8 cellular contexts compared by ENCODE assay signal in the genomic region with DNA sequence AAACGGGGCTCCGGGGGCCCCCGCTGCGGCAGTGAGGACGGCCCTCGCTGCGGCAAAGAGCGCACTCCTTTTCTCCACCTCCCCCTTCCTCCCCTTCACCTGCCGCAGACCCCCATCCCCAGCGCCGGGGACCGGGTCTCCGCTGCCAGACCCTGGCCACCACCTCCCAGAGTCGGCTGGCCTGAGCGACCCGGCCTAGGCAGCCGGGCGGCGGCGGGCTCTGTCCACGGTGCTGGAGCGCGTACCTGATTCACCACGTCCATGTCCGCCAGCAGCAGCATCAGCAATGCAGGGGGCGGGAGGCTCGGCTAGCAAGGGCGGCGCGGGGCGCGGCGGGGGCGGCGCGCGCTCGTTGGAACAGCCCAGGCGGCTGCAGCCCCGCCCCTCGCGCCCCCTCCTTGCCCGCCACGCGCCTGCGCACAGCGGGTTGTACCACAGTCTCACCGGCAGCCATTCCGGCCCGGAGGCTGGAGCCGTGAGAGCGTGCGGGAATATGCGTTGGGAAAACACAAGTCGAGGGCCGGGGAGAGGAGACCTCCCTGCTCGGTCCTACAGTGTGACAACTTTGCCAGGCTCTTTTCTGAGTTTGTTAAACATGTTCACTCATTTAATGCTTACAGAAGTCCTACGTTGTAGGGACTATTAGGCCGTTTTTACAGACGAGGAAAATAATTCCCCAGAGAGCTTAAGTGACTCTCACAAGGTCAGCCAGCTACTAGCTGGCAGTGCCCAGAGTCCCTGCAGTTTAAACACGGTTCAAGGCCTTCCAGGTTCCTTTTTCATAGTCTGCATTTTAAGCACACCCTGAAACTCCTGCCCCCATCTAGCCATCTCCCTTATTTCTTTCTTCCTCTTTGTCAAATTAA. TPM values are rescaled to one million over a fixed set of nuclear protein-coding genes. Genes with fewer than 3 reads are reported as not detected.
A peak's percentile ranks its signal among the peaks of the same experiment; 100 is the strongest.
DNase-seq lines count a peak whose midpoint lies in the region; ATAC-seq, FAIRE-seq and TF ChIP-seq lines count a peak whose summit lies in the region.

A gene (minus strand): TSS at position 288 of the 866 bp plus-strand sequence. CDS start 7 bp downstream, at position 281.

- TF ChIP-seq CTCF in endothelial cell of umbilical vein (IDR thresholded peaks at IDR 0.05; ENCODE audit: extremely low read depth in 1 of 2, insufficient read depth in 1 of 2, low read depth in 1 of 2, low read length in 2 of 2), result no peak

- DNase-seq in COR-L47 (lab: John Stamatoyannopoulos, UW), result peak; percentile 69
- DNase-seq in HS-27A (ENCODE audit: low read depth), result peak; percentile 26
- peak; percentile 75 for DNase-seq in NT2/D1 (ENCODE audit: low read depth, low spot score)
- DNase-seq in activated CD8-positive, alpha-beta memory T cell treated with anti-CD3 and anti-CD28 coated beads, Interleukin-2, amount 50 U/mL, for 48 hours, result peak; percentile 94
- DNase-seq in endothelial cell of umbilical vein (ENCODE audit: low read depth, low spot score), result peak; percentile 84
- peak; percentile 91 for DNase-seq in mucosa of gallbladder (ENCODE audit: low spot score)
- DNase-seq in stimulated activated CD8-positive, alpha-beta memory T cell treated with anti-CD3 and anti-CD28 coated beads, Interleukin-4, amount 100 ng/mL, for 1 hour (ENCODE audit: low read depth in 2 of 2, low spot score in 1 of 2), result peak; percentile 66 to 76

- H3K36me3 ChIP-seq in NT2/D1 (ENCODE audit: insufficient read depth, insufficient read length, low read length) (no peaks in the 10 kb centered on the region), endothelial cell of umbilical vein (ENCODE audit: control insufficient read depth in 2 of 2, extremely low read depth in 1 of 2, insufficient read depth in 2 of 2, low read length in 2 of 2) (no peaks in the 10 kb centered on the region)

- no peaks in the 10 kb centered on the region for H3K9me1 ChIP-seq in endothelial cell of umbilical vein (replicated peaks; ENCODE audit: control insufficient read depth, extremely low read depth, insufficient read depth, low read length)

- dilution Hi-C loops in endothelial cell of umbilical vein (cut with MboI; ENCODE audit: extremely low pct_ligation_motif_present, low sequenced_read_pairs), result no loop called here

- no peaks in the 10 kb centered on the region for H3K79me2 ChIP-seq in endothelial cell of umbilical vein (ENCODE audit: control insufficient read depth, insufficient read depth, low read length)

- no peaks in the 10 kb centered on the region for H4K20me1 ChIP-seq in endothelial cell of umbilical vein (replicated peaks; ENCODE audit: control insufficient read depth, extremely low read depth, insufficient read depth, low read length)

- H3K4me1 ChIP-seq in NT2/D1 (ENCODE audit: insufficient read depth, insufficient read length), result peaks cover 23% of the 10 kb centered on the region
- peaks cover 3% of the 10 kb centered on the region for H3K4me1 ChIP-seq in endothelial cell of umbilical vein (ENCODE audit: control insufficient read depth, extremely low read depth, insufficient read depth, low read length)

- H3K27me3 ChIP-seq in NT2/D1 (ENCODE audit: insufficient read depth, insufficient read length) (peaks cover 22% of the 10 kb centered on the region), endothelial cell of umbilical vein (ENCODE audit: control insufficient read depth in 2 of 2, insufficient read depth in 2 of 2, low read length in 2 of 2) (peaks cover 0 to 2% of the 10 kb centered on the region in 2 experiments)

- peak within 1 kb of the TSS; percentile 15 for H3K4me3 ChIP-seq in NT2/D1 (ENCODE audit: insufficient read length, low read depth)
- H3K4me3 ChIP-seq in endothelial cell of umbilical vein (replicated peaks in 1 of 3; ENCODE audit: insufficient read depth in 1 of 3, low read depth in 1 of 3, low read length in 3 of 3), result peak within 1 kb of the TSS in 1 of 3 experiments; percentile 36

- H3K9ac ChIP-seq in NT2/D1 (ENCODE audit: insufficient read length, low read depth), result peak within 1 kb of the TSS; percentile 75
- H3K9ac ChIP-seq in endothelial cell of umbilical vein (replicated peaks; ENCODE audit: extremely low read depth, insufficient read depth, low read length), result no peak within 1 kb of the TSS

- POLR2A ChIA-PET in endothelial cell of umbilical vein (lab: Charles Lee), result no interaction called here

- CTCF ChIA-PET in endothelial cell of umbilical vein (lab: Charles Lee), result no interaction called here

- H3K9me3 ChIP-seq in NT2/D1 (ENCODE audit: insufficient read depth, low read length) (no peaks in the 10 kb centered on the region), endothelial cell of umbilical vein (replicated peaks; ENCODE audit: control insufficient read depth, insufficient read depth, low read length) (no peaks in the 10 kb centered on the region)

- H3K4me2 ChIP-seq in endothelial cell of umbilical vein (ENCODE audit: insufficient read depth, low read length), result peak within 1 kb of the TSS; percentile 81

- peak within 1 kb of the TSS; percentile 66 for H2AFZ ChIP-seq in endothelial cell of umbilical vein (ENCODE audit: low read depth, low read length)

- peak; percentile 81 for ATAC-seq in GM19467 (IDR thresholded peaks at IDR 0.05; ENCODE audit: unreplicated experiment)

- TSS peak; percentile 33 for BruUV-seq in endothelial cell of umbilical vein (replicated peaks; lab: Mats Ljungman, UMichigan)

- peak; percentile 98 for FAIRE-seq in endothelial cell of umbilical vein (lab: Jason Lieb, UNC)

- intact Hi-C loops in endothelial cell of umbilical vein (cut with micrococcal nuclease), result loop anchor here (1.0 to 5.0 kb wide), 3 partner anchors 9 to 722 kb away; a partner anchor contains a TSS

- peak; percentile 85 for TF ChIP-seq POLR2A in endothelial cell of umbilical vein (IDR thresholded peaks at IDR 0.05; ENCODE audit: low read depth, low read length)

- H3K27ac ChIP-seq in endothelial cell of umbilical vein (ENCODE audit: insufficient read depth, low read depth, low read length), result no peak within 1 kb of the TSS

TF ChIP-seq in endothelial cell of umbilical vein, 7 proteins besides CTCF, POLR2A, EP300 and RAD21:
- TF ChIP-seq JUN (IDR thresholded peaks at IDR 0.05; ENCODE audit: borderline replicate concordance, insufficient read depth, insufficient read length, low read depth), result no peak
- peak; percentile 72 for TF ChIP-seq POLR2AphosphoS5 (IDR thresholded peaks at IDR 0.05; ENCODE audit: insufficient read depth, low read depth, low read length)

RNA-seq across cellular contexts. Expression of the gene that starts here (rescaled TPM):
- 0.46 and 0.77 TPM in 2 replicates for total RNA-seq in endothelial cell of umbilical vein
- polyA plus RNA-seq in endothelial cell of umbilical vein, result 0.11 and 0.21 TPM in 2 replicates
- 0.14 and 0.17 TPM in 2 replicates for polyA plus RNA-seq in endothelial cell of umbilical vein (2011; cell fraction: cytosol; rRNA removed)
- polyA plus RNA-seq in endothelial cell of umbilical vein (2011; cell fraction: nucleus; rRNA removed), result 0.15 and 0.16 TPM in 2 replicates
- 0.11 and 0.15 TPM in 2 replicates for polyA plus RNA-seq in endothelial cell of umbilical vein (2012)
- polyA minus RNA-seq in endothelial cell of umbilical vein, result 0.32 TPM in 1 of 2 replicates, not detected in the other
- polyA minus RNA-seq in endothelial cell of umbilical vein (2011; cell fraction: cytosol; rRNA and poly(A)+ RNA removed), result 0.72 TPM
- polyA minus RNA-seq in endothelial cell of umbilical vein (2011; cell fraction: nucleus; rRNA and poly(A)+ RNA removed), result 0.19 TPM in 1 of 2 replicates, not detected in the other
- 1.9 TPM for total RNA-seq in mucosa of gallbladder

Comparison
In these comparisons a context has a peak if more than half of its experiments do, and no peak if none do; other contexts are left out.
1. Peak in DNase-seq and H3K4me2 ChIP-seq in endothelial cell of umbilical vein; RNA of the gene not detected or under 1 TPM.
2. DNase-seq: peak in every context shown above with its lines; median percentile 94 in activated CD8-positive, alpha-beta memory T cell treated with anti-CD3 and anti-CD28 coated beads, Interleukin-2, amount 50 U/mL, for 48 hours; 91 in mucosa of gallbladder; 84 in endothelial cell of umbilical vein; 75 in NT2/D1; 71 in stimulated activated CD8-positive, alpha-beta memory T cell treated with anti-CD3 and anti-CD28 coated beads, Interleukin-4, amount 100 ng/mL, for 1 hour; 69 in COR-L47; 26 in HS-27A.